ENCODE assay signal across 9 cellular contexts in the genomic region with DNA sequence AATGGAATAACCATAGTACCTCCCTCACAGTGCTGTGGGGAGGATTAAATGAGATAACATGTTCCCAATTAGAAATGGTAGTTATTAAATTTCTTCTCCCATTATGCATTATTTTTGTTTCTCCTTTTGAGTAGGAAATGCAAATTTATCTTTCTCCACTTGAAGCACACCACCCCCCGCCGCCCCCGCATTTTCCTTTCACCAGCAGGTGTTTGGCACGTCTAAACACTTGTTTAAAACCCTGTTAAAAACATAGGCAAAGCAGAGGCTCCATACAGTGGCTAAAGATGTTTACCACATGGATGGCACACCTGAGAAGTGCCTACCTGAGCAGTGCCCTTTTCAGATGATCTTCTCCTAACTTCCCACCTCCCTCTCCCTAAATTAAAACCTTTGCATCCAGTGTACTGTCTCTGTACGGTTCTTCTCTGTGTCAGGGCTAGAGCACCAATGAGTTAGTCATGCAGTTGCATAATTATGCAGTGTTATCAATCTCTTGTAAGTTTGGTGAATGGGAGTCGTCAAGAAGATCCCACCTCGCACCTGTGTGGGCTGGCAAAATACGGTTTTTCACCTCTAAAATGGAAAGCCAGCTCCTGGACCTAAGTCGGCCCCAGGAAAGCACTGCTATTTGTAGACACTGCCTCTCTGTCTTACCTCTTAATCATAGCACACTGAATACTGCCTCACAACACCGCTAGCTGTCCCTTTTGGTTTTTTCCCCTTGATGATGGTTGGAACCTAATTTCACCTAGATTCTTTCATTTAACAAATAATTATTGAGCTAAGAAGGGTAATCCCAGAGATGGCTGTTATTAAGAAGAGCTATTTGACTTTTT.
DNase-seq lines count a peak whose midpoint lies in the region; ATAC-seq and FAIRE-seq lines count a peak whose summit lies in the region.
"Had no signal": no experiment of that assay in that cellular context is flagged by ENCODE, and none has a peak within 500 bp of the region (broad histone marks: within the 10 kb centered on the region; RNA-seq: fewer than 3 reads in every experiment).

No MANE protein-coding gene starts in this region.

- peak overlapping the region; percentile 32 for H3K4me3 Mint-ChIP-seq in activated CD4-positive, alpha-beta T cell treated with anti-CD3 and anti-CD28 coated beads for 36 hours
- H3K4me3 Mint-ChIP-seq in activated T-cell treated with anti-CD3 and anti-CD28 coated beads, Interleukin-2, amount 50 U/mL, for 72 hours = peak overlapping the region; percentile 52 to 62
- H3K4me3 Mint-ChIP-seq in CD8-positive, alpha-beta memory T cell = peak overlapping the region in 1 of 7 donors; percentile 23

- H3K36me3 ChIP-seq in CD8-positive, alpha-beta memory T cell (ENCODE audit: insufficient read depth, low read length) = no peaks in the 10 kb centered on the region

- H3K27ac ChIP-seq in CD8-positive, alpha-beta memory T cell (ENCODE audit: low read depth, low read length) = no peak overlapping the region

- H3K9me3 ChIP-seq in CD8-positive, alpha-beta memory T cell (ENCODE audit: low read length) = no peaks in the 10 kb centered on the region

- no peak for FAIRE-seq in frontal cortex (lab: Jason Lieb, UNC)

- DNase-seq in activated CD4-positive, alpha-beta T cell treated with anti-CD3 and anti-CD28 coated beads for 36 hours = peak; percentile 61
- DNase-seq in activated CD4-positive, alpha-beta T cell treated with anti-CD3 and anti-CD28 coated beads, Interleukin-2, amount 50 U/mL, for 1 hour = no peak
- no peak for DNase-seq in activated T-cell treated with anti-CD3 and anti-CD28 coated beads, Interleukin-2, amount 50 U/mL, for 72 hours
- peak; percentile 20 to 27 for DNase-seq in stimulated activated CD4-positive, alpha-beta T cell treated with anti-CD3 and anti-CD28 coated beads, Interleukin-4, amount 100 ng/mL, for 4 hours
- no peak for DNase-seq in frontal cortex (ENCODE audit: low spot score in 2 of 2)
- no peak for DNase-seq in CD8-positive, alpha-beta memory T cell
- DNase-seq: NCI-H774 had no signal

- intact Hi-C loops in activated CD4-positive, alpha-beta T cell treated with anti-CD3 and anti-CD28 coated beads for 36 hours (cut with DNase I, micrococcal nuclease) = loop anchor here in 1 of 2 experiments (5.0 kb wide), 1 partner anchor 256 kb away; no protein-coding TSS in a partner anchor

- no peaks in the 10 kb centered on the region for H3K27me3 Mint-ChIP-seq in activated CD4-positive, alpha-beta T cell treated with anti-CD3 and anti-CD28 coated beads for 36 hours
- peaks cover 14% of the 10 kb centered on the region for H3K27me3 Mint-ChIP-seq in activated T-cell treated with anti-CD3 and anti-CD28 coated beads, Interleukin-2, amount 50 U/mL, for 72 hours (ENCODE audit: low read depth)
- H3K27me3 Mint-ChIP-seq in CD8-positive, alpha-beta memory T cell = peaks cover 0 to 2% of the 10 kb centered on the region in 2 donors

- H3K9me3 Mint-ChIP-seq in activated CD4-positive, alpha-beta T cell treated with anti-CD3 and anti-CD28 coated beads for 36 hours (ENCODE audit: low read depth) = no peaks in the 10 kb centered on the region
- no peaks in the 10 kb centered on the region for H3K9me3 Mint-ChIP-seq in activated T-cell treated with anti-CD3 and anti-CD28 coated beads, Interleukin-2, amount 50 U/mL, for 72 hours
- no peaks in the 10 kb centered on the region for H3K9me3 Mint-ChIP-seq in CD8-positive, alpha-beta memory T cell

- peaks cover 19% of the 10 kb centered on the region for H3K4me1 ChIP-seq in CD8-positive, alpha-beta memory T cell (ENCODE audit: insufficient read depth, low read length)

- POLR2A ChIA-PET in activated CD4-positive, alpha-beta T cell treated with anti-CD3 and anti-CD28 coated beads for 36 hours (lab: Charles Lee) = interaction anchor here (0.7 to 1.1 kb wide), 2 partner anchors 17 to 37 kb away, joined by 3 read pairs; no protein-coding TSS in a partner anchor
- POLR2A ChIA-PET in CD8-positive, alpha-beta memory T cell (lab: Charles Lee) = no interaction called here

- H3K4me3 ChIP-seq in CD8-positive, alpha-beta memory T cell (ENCODE audit: low read length) = no peak overlapping the region

- peaks cover 46% of the 10 kb centered on the region for H3K4me1 Mint-ChIP-seq in activated CD4-positive, alpha-beta T cell treated with anti-CD3 and anti-CD28 coated beads for 36 hours
- peaks cover 35% of the 10 kb centered on the region for H3K4me1 Mint-ChIP-seq in activated T-cell treated with anti-CD3 and anti-CD28 coated beads, Interleukin-2, amount 50 U/mL, for 72 hours (ENCODE audit: low read depth)
- H3K4me1 Mint-ChIP-seq in CD8-positive, alpha-beta memory T cell = peaks cover 9 to 35% (median 14%) of the 10 kb centered on the region in 3 donors

- no peaks in the 10 kb centered on the region for H3K27me3 ChIP-seq in CD8-positive, alpha-beta memory T cell (ENCODE audit: insufficient read depth, low read length, poor library complexity, severe bottlenecking)

- CTCF ChIA-PET in activated CD4-positive, alpha-beta T cell treated with anti-CD3 and anti-CD28 coated beads for 36 hours (lab: Charles Lee) = no interaction called here
- CTCF ChIA-PET in CD8-positive, alpha-beta memory T cell (lab: Charles Lee) = no interaction called here

- H3K27ac Mint-ChIP-seq in activated CD4-positive, alpha-beta T cell treated with anti-CD3 and anti-CD28 coated beads for 36 hours = peak overlapping the region; percentile 53
- H3K27ac Mint-ChIP-seq in activated T-cell treated with anti-CD3 and anti-CD28 coated beads, Interleukin-2, amount 50 U/mL, for 72 hours = no peak overlapping the region
- H3K27ac Mint-ChIP-seq in CD8-positive, alpha-beta memory T cell = no peak overlapping the region

- H3K36me3 Mint-ChIP-seq in activated CD4-positive, alpha-beta T cell treated with anti-CD3 and anti-CD28 coated beads for 36 hours (ENCODE audit: low read depth) = no peaks in the 10 kb centered on the region
- H3K36me3 Mint-ChIP-seq in activated T-cell treated with anti-CD3 and anti-CD28 coated beads, Interleukin-2, amount 50 U/mL, for 72 hours (ENCODE audit: insufficient read depth in 2 of 2) = no peaks in the 10 kb centered on the region
- no peaks in the 10 kb centered on the region for H3K36me3 Mint-ChIP-seq in CD8-positive, alpha-beta memory T cell

- peak; percentile 71 for ATAC-seq in activated CD4-positive, alpha-beta T cell treated with anti-CD3 and anti-CD28 coated beads for 36 hours
- peak; percentile 38 for ATAC-seq in HG03064 (IDR thresholded peaks at IDR 0.05; ENCODE audit: low read depth, unreplicated experiment)
- ATAC-seq in activated T-cell treated with anti-CD3 and anti-CD28 coated beads, Interleukin-2, amount 50 U/mL, for 72 hours (replicated peaks in 1 of 2) = peak; percentile 64 to 71
- no peak for ATAC-seq in HG03521 (IDR thresholded peaks at IDR 0.05; ENCODE audit: unreplicated experiment)

Comparison
In these comparisons a context has a peak if more than half of its experiments do, and no peak if none do; other contexts are left out.
1. DNase-seq: peak in activated CD4-positive, alpha-beta T cell treated with anti-CD3 and anti-CD28 coated beads for 36 hours (single experiment) and stimulated activated CD4-positive, alpha-beta T cell treated with anti-CD3 and anti-CD28 coated beads, Interleukin-4, amount 100 ng/mL, for 4 hours (2 of 2); none in activated CD4-positive, alpha-beta T cell treated with anti-CD3 and anti-CD28 coated beads, Interleukin-2, amount 50 U/mL, for 1 hour (single experiment), activated T-cell treated with anti-CD3 and anti-CD28 coated beads, Interleukin-2, amount 50 U/mL, for 72 hours (0 of 2), frontal cortex (0 of 2) and CD8-positive, alpha-beta memory T cell (0 of 5).